12 cellular contexts compared by ENCODE assay signal in the genomic region with DNA sequence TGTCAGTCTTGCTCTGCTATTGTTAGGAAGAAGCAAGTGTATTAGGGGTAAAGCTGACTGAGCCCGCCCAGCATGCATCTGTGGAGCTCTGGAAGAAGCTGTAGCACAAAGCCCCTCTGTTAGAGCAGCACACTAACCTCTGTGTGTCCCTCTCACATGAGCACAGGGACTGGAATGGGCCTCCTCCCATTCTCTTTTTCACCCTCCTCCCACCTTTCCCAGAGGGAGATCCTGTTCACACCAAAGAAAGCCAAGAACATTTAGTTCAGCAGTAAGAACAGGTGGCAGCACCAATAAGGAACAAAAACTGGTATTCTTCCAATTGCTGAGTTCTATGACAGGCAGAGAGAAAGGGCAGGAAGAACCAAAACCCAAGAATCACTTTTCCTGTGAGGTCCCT. TPM values are rescaled to one million over a fixed set of nuclear protein-coding genes. Genes with fewer than 3 reads are reported as not detected.
DNase-seq lines count a peak whose midpoint lies in the region; ATAC-seq, FAIRE-seq and TF ChIP-seq lines count a peak whose summit lies in the region.
"Had no signal": no experiment of that assay in that cellular context is flagged by ENCODE, and none has a peak within 500 bp of the region (broad histone marks: within the 10 kb centered on the region; RNA-seq: fewer than 3 reads in every experiment).

No MANE protein-coding gene starts in this region.

- no peak overlapping the region for H4K5ac ChIP-seq in mesendoderm (ENCODE audit: low read length)

- no peak for TF ChIP-seq CTCF in GM10266 (IDR thresholded peaks at IDR 0.05; ENCODE audit: control insufficient read depth, insufficient read depth, low read depth, missing control alignments)

- H3K4me3 ChIP-seq in mesendoderm (ENCODE audit: low read length): no peak overlapping the region
- H3K4me3 ChIP-seq in small intestine (ENCODE audit: low read depth in 1 of 2, low read length in 2 of 2): no peak overlapping the region

- no peak overlapping the region for H3K9ac ChIP-seq in mesendoderm (ENCODE audit: low read length)

- no peak overlapping the region for H2AK5ac ChIP-seq in mesendoderm (ENCODE audit: low read length)

- no peak overlapping the region for H3K56ac ChIP-seq in mesendoderm (ENCODE audit: low read length)

- no peaks in the 10 kb centered on the region for H3K79me1 ChIP-seq in mesendoderm (ENCODE audit: low read length)

- H2BK120ac ChIP-seq in mesendoderm (ENCODE audit: low read depth, low read length): no peak overlapping the region

- H3K36me3 ChIP-seq in mesendoderm (ENCODE audit: control insufficient read depth, insufficient read depth, low read length) (no peaks in the 10 kb centered on the region), small intestine (ENCODE audit: control insufficient read depth in 2 of 2, insufficient read depth in 2 of 2, low read length in 2 of 2) (no peaks in the 10 kb centered on the region)

- peak; percentile 12 for DNase-seq in NCI-H69 (lab: John Stamatoyannopoulos, UW)
- peak; percentile 24 for DNase-seq in dermis blood vessel endothelial cell
- DNase-seq in mesendoderm: peak; percentile 37
- DNase-seq in small intestine: peak; percentile 14
- DNase-seq in 8988T: no peak
- DNase-seq in GM10266 (ENCODE audit: extremely low spot score): no peak
- no peak for DNase-seq in H4 (ENCODE audit: low spot score)
- DNase-seq: activated CD4-positive, alpha-beta T cell treated with anti-CD3 and anti-CD28 coated beads, Interleukin-2, amount 10 ng/mL, durations not matched to agents 24 days and 14 days; activated naive CD4-positive, alpha-beta T cell treated with anti-CD3 and anti-CD28 coated beads, Interleukin-2, amount 10 ng/mL, durations not matched to agents 7 days and 5 days; glutamatergic neuron; stimulated activated naive B cell treated with anti-CD40 and anti-IgM and Interleukin-4, amounts not matched to agents 10 μg/mL and 1 μg/mL and 100 μg/mL, for 72 hours had no signal

- H3K79me2 ChIP-seq in mesendoderm (ENCODE audit: control insufficient read depth, insufficient read depth, low read length): no peaks in the 10 kb centered on the region

- H3K27me3 ChIP-seq in mesendoderm (ENCODE audit: insufficient read depth, low read length, poor library complexity) (no peaks in the 10 kb centered on the region), small intestine (ENCODE audit: control insufficient read depth in 2 of 2, insufficient read depth in 2 of 2, low read length in 2 of 2) (no peaks in the 10 kb centered on the region)

- ATAC-seq in esophagus mucosa: no peak

- H3K18ac ChIP-seq in mesendoderm (ENCODE audit: low read length): no peak overlapping the region

- FAIRE-seq in small intestine (lab: Jason Lieb, UNC): no peak

- no peak overlapping the region for H3K4ac ChIP-seq in mesendoderm (ENCODE audit: low read depth, low read length)

- WGBS in mesendoderm (ENCODE audit: extremely low coverage, insufficient coverage, low lambda C conversion rate): no CpG with 5 or more reads among the region's 1 CpG
- WGBS in small intestine, 3 donors: 53 to 95% (median 88%) methylated on average over 1 of the region's 1 CpG

- H3K4me2 ChIP-seq in mesendoderm (ENCODE audit: low read length): no peak overlapping the region

- no peak overlapping the region for H3K23ac ChIP-seq in mesendoderm (ENCODE audit: low read length)

- H2BK15ac ChIP-seq in mesendoderm (replicated peaks; ENCODE audit: low read depth): no peak overlapping the region

- H4K8ac ChIP-seq in mesendoderm (ENCODE audit: low read depth, low read length): no peak overlapping the region

- H2BK5ac ChIP-seq in mesendoderm (ENCODE audit: low read length): no peak overlapping the region

- no peaks in the 10 kb centered on the region for H3K9me3 ChIP-seq in small intestine (ENCODE audit: control insufficient read depth, low read depth)

- no peaks in the 10 kb centered on the region for H3K4me1 ChIP-seq in mesendoderm (ENCODE audit: control insufficient read depth, low read depth, low read length)
- no peaks in the 10 kb centered on the region for H3K4me1 ChIP-seq in small intestine (ENCODE audit: control insufficient read depth in 2 of 2, insufficient read depth in 1 of 2, low read depth in 1 of 2, low read length in 1 of 2)

- peak overlapping the region; percentile 2 for H3K27ac ChIP-seq in mesendoderm (ENCODE audit: low read depth, low read length)
- H3K27ac ChIP-seq in small intestine (ENCODE audit: low read depth in 1 of 2, low read length in 1 of 2): no peak overlapping the region

RNA-seq across cellular contexts. Expression of a gene that starts 37.8 kb away (rescaled TPM):
- total RNA-seq in dermis blood vessel endothelial cell: 8.8 and 10.1 TPM in 2 replicates
- polyA plus RNA-seq in mesendoderm (2013, experiment 1 of 2): 17.7 TPM
- 17.4 TPM for polyA plus RNA-seq in mesendoderm (2013, experiment 2 of 2)
- 1 to 10 TPM; 2.4 to 9.4 (median 9.3) TPM for polyA plus RNA-seq in small intestine
- 44.8 TPM for total RNA-seq in esophagus mucosa
- 16.6 and 19.1 TPM in 2 replicates for total RNA-seq in H4 (2014; rRNA removed; shearing (Covaris generic))

RNA-seq across cellular contexts. Expression of a gene that starts 57.5 kb away (rescaled TPM):
- total RNA-seq in dermis blood vessel endothelial cell (12.6 and 19.6 TPM in 2 replicates), esophagus mucosa (19.2 TPM)
- polyA plus RNA-seq in mesendoderm (2013, experiment 1 of 2): 31.6 TPM
- polyA plus RNA-seq in mesendoderm (2013, experiment 2 of 2): 31.3 TPM
- polyA plus RNA-seq in small intestine: 10 to 100 TPM; 21.3 to 27.4 (median 22.4) TPM
- total RNA-seq in H4 (2014; rRNA removed; shearing (Covaris generic)): 11.3 and 13.4 TPM in 2 replicates

Comparison
In these comparisons a context has a peak if more than half of its experiments do, and no peak if none do; other contexts are left out.
1. DNase-seq: peak in NCI-H69 (single experiment), dermis blood vessel endothelial cell (single experiment), mesendoderm (single experiment) and small intestine (single experiment); none in 8988T (single experiment), GM10266 (single experiment) and H4 (single experiment).